In genomic region chr10:63491558-63492316, GRCh38 we compare ENCODE assay signal across 8 cellular contexts. TPM values are rescaled to one million over a fixed set of nuclear protein-coding genes. Genes with fewer than 3 reads are reported as not detected.
DNase-seq lines count a peak whose midpoint lies in the region; ATAC-seq and TF ChIP-seq lines count a peak whose summit lies in the region.

No MANE protein-coding gene starts in this region.

- peak overlapping the region in 2 of 4 donors; percentile 37 to 40 for H3K27ac ChIP-seq in body of pancreas
- peak overlapping the region; percentile 95 for H3K27ac ChIP-seq in subcutaneous abdominal adipose tissue (ENCODE audit: low read depth, low read length)

- H3K27me3 ChIP-seq in body of pancreas, result no peaks in the 10 kb centered on the region
- H3K27me3 ChIP-seq in subcutaneous abdominal adipose tissue (ENCODE audit: control insufficient read depth in 5 of 5, insufficient read depth in 4 of 5, low read length in 5 of 5), result no peaks in the 10 kb centered on the region

- H3K9me3 Mint-ChIP-seq in activated naive CD4-positive, alpha-beta T cell treated with anti-CD3 and anti-CD28 coated beads, Interleukin-2, amount 50 U/mL, for 72 hours, result no peaks in the 10 kb centered on the region

- 87% methylated on average over 8 of the region's 8 CpGs for WGBS in body of pancreas, 2 donors

- H3K4me3 ChIP-seq in body of pancreas (no peak overlapping the region), subcutaneous abdominal adipose tissue (ENCODE audit: low read depth in 1 of 5, low read length in 5 of 5) (peak overlapping the region in 3 of 5 donors; percentile 11 to 48 (median 34))

- intact Hi-C loops in body of pancreas (cut with DNase I), result no loop called here

- TF ChIP-seq POLR2A in body of pancreas (IDR thresholded peaks at IDR 0.05), result no peak

- H3K36me3 ChIP-seq in body of pancreas (replicated peaks in 1 of 2; ENCODE audit: insufficient read depth in 1 of 2, low read depth in 2 of 2), result no peaks in the 10 kb centered on the region
- no peaks in the 10 kb centered on the region for H3K36me3 ChIP-seq in subcutaneous abdominal adipose tissue (ENCODE audit: control insufficient read depth in 5 of 5, insufficient read depth in 5 of 5, low read length in 5 of 5)

- no peaks in the 10 kb centered on the region for H3K36me3 Mint-ChIP-seq in activated naive CD4-positive, alpha-beta T cell treated with anti-CD3 and anti-CD28 coated beads, Interleukin-2, amount 50 U/mL, for 72 hours

- no peak overlapping the region for H3K27ac Mint-ChIP-seq in activated naive CD4-positive, alpha-beta T cell treated with anti-CD3 and anti-CD28 coated beads, Interleukin-2, amount 50 U/mL, for 72 hours

- H3K9me3 ChIP-seq in body of pancreas, result no peaks in the 10 kb centered on the region
- H3K9me3 ChIP-seq in subcutaneous abdominal adipose tissue (ENCODE audit: control insufficient read depth in 5 of 5, low read length in 5 of 5), result no peaks in the 10 kb centered on the region

- peak; percentile 28 for DNase-seq in HPDE6-E6E7 (ENCODE audit: extremely low spot score)
- DNase-seq in body of pancreas, result peak in 3 of 4 donors; percentile 12 to 54 (median 25)
- DNase-seq in iris pigment epithelial cell (ENCODE audit: low read depth), result peak; percentile 90
- no peak for DNase-seq in Ammon's horn (ENCODE audit: low spot score)
- no peak for DNase-seq in activated naive CD4-positive, alpha-beta T cell treated with anti-CD3 and anti-CD28 coated beads, Interleukin-2, amount 50 U/mL, for 72 hours (ENCODE audit: low spot score in 2 of 2)
- DNase-seq in NCI-H69 (lab: John Stamatoyannopoulos, UW), result no peak

- ATAC-seq in body of pancreas, result peak; percentile 71
- ATAC-seq in GM18519 (IDR thresholded peaks at IDR 0.05; ENCODE audit: low FRiP score, unreplicated experiment), result no peak
- ATAC-seq in activated naive CD4-positive, alpha-beta T cell treated with anti-CD3 and anti-CD28 coated beads, Interleukin-2, amount 50 U/mL, for 72 hours, result no peak

- no peak for TF ChIP-seq CTCF in body of pancreas (IDR thresholded peaks at IDR 0.05)

- peak overlapping the region in 4 of 5 donors; percentile 48 to 68 (median 58) for H3K9ac ChIP-seq in subcutaneous abdominal adipose tissue (ENCODE audit: low read length in 5 of 5)

- H3K4me1 ChIP-seq in body of pancreas (peaks cover 19% of the 10 kb centered on the region), subcutaneous abdominal adipose tissue (ENCODE audit: control insufficient read depth in 5 of 5, insufficient read depth in 5 of 5, low read length in 5 of 5) (peaks cover 3 to 13% (median 11%) of the 10 kb centered on the region in 5 donors)

RNA-seq across cellular contexts. Expression of gene JMJD1C, which starts 26.0 kb away (rescaled TPM):
- 100 to 1,000 TPM in 1 of 2 donors, 10 to 100 TPM in 1; 91.8 to 103 TPM for total RNA-seq in body of pancreas
- total RNA-seq in activated naive CD4-positive, alpha-beta T cell treated with anti-CD3 and anti-CD28 coated beads, Interleukin-2, amount 50 U/mL, for 72 hours, result 10 to 100 TPM; 62.5 to 68.7 TPM

RNA-seq across cellular contexts. Expression of gene REEP3, which starts 29.5 kb away (rescaled TPM):
- 10 to 100 TPM; 20.8 to 22.1 TPM for total RNA-seq in body of pancreas
- 10 to 100 TPM in 1 of 2 donors, 1 to 10 TPM in 1; 6.9 to 15.6 TPM for total RNA-seq in activated naive CD4-positive, alpha-beta T cell treated with anti-CD3 and anti-CD28 coated beads, Interleukin-2, amount 50 U/mL, for 72 hours

Comparison
In these comparisons a context has a peak if more than half of its experiments do, and no peak if none do; other contexts are left out.
1. DNase-seq: peak in HPDE6-E6E7 (single experiment), body of pancreas (3 of 4) and iris pigment epithelial cell (single experiment); none in Ammon's horn (single experiment), activated naive CD4-positive, alpha-beta T cell treated with anti-CD3 and anti-CD28 coated beads, Interleukin-2, amount 50 U/mL, for 72 hours (0 of 2) and NCI-H69 (single experiment).
2. H3K4me3 ChIP-seq: peak in subcutaneous abdominal adipose tissue (3 of 5); none in body of pancreas (0 of 2).